In the genomic region with DNA sequence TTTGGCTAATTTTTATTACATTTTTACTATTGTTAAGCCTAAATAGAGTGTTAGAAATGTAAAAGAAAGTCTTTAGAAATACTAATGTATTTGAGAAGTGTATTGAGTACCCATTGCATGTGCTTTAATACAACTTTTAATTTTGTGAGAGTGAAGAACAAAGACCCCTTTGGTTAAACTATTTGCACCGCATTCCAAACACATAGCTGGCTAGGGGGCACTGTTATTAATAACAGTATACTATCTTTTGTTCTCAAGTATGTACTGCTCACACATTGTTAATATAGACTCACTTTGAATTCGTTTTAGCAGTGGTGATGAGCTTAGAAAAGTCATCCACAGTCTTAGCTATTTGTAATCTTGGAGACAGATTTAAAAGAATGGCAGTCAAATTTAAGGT, we compare ENCODE assay signal across 26 cellular contexts.
"Had no signal": no experiment of that assay in that cellular context is flagged by ENCODE, and none has a peak within 500 bp of the region (broad histone marks: within the 10 kb centered on the region; RNA-seq: fewer than 3 reads in every experiment).

No MANE protein-coding gene starts in this region.

- H3K9me3 ChIP-seq: ascending aorta, gastrocnemius medialis, heart right ventricle had no signal

- H3K27me3 ChIP-seq: ascending aorta, brain microvascular endothelial cell, dorsolateral prefrontal cortex, gastrocnemius medialis, heart right ventricle, hepatocyte had no signal

- H3K4me1 ChIP-seq: ascending aorta had no signal

- H2AFZ ChIP-seq: hepatocyte had no signal

- H3K27ac ChIP-seq: ascending aorta, brain microvascular endothelial cell, coronary artery, dorsolateral prefrontal cortex, gastrocnemius medialis, hepatocyte, WERI-Rb-1 had no signal

- H3K36me3 ChIP-seq: brain microvascular endothelial cell, WERI-Rb-1 had no signal

- H3K79me2 ChIP-seq: hepatocyte had no signal

- DNase-seq: activated B cell treated with CpG ODN at 0.5 μM for 24 hours; activated CD4-positive, alpha-beta memory T cell treated with anti-CD3 and anti-CD28 coated beads for 36 hours; activated CD4-positive, alpha-beta T cell treated with anti-CD3 and anti-CD28 coated beads for 36 hours; activated CD4-positive, alpha-beta T cell treated with anti-CD3 and anti-CD28 coated beads, Interleukin-2, amount 10 ng/mL, durations not matched to agents 24 days and 14 days; activated CD8-positive, alpha-beta memory T cell treated with anti-CD3 and anti-CD28 coated beads, Interleukin-2, amount 10 ng/mL, durations not matched to agents 7 days and 5 days; activated CD8-positive, alpha-beta memory T cell treated with anti-CD3 and anti-CD28 coated beads, Interleukin-2, amount 50 U/mL, for 4 hours; activated CD8-positive, alpha-beta T cell treated with anti-CD3 and anti-CD28 coated beads, Interleukin-2, amount 10 ng/mL, durations not matched to agents 7 days and 5 days; activated effector memory CD4-positive, alpha-beta T cell treated with anti-CD3 and anti-CD28 coated beads, Interleukin-2, amount 50 U/mL, for 16 hours; activated naive CD4-positive, alpha-beta T cell treated with anti-CD3 and anti-CD28 coated beads for 36 hours; activated naive CD8-positive, alpha-beta T cell treated with anti-CD3 and anti-CD28 coated beads, Interleukin-2, amount 10 ng/mL, durations not matched to agents 7 days and 5 days; activated T-cell treated with anti-CD3 and anti-CD28 coated beads, Interleukin-2, amount 50 U/mL, for 1 hour; activated T-cell treated with anti-CD3 and anti-CD28 coated beads, Interleukin-2, amount 50 U/mL, for 48 hours; brain microvascular endothelial cell; dorsolateral prefrontal cortex; effector memory CD4-positive, alpha-beta T cell; endodermal cell; foreskin fibroblast; gastrocnemius medialis; glutamatergic neuron; heart right ventricle; T-helper 17 cell; T1000; WERI-Rb-1 had no signal

- H3K4me3 ChIP-seq: ascending aorta, coronary artery, dorsolateral prefrontal cortex, gastrocnemius medialis, heart right ventricle, hepatocyte had no signal

- H3K4me2 ChIP-seq: hepatocyte had no signal
